1 cellular context compared by ENCODE assay signal in genomic region chr6:112027942-112028674, GRCh38.
A peak's percentile ranks its signal among the peaks of the same experiment; 100 is the strongest.
TF ChIP-seq lines count a peak whose summit lies in the region.

No MANE protein-coding gene starts in this region.

TF ChIP-seq in GM12878, 131 proteins besides CTCF, POLR2A, EP300 and RAD21:
- TF ChIP-seq IKZF2 (IDR thresholded peaks at IDR 0.05) (peak in 1 of 2 experiments; percentile 38; a peak in 1 of 4 replicates), CBFB (IDR thresholded peaks at IDR 0.05; ENCODE audit: low read depth) (peak; percentile 34; the same call in 1 of the 2 replicates), ZZZ3 (IDR thresholded peaks at IDR 0.05; ENCODE audit: control insufficient read depth, insufficient read length, low read depth) (no peak), ZBED1 (IDR thresholded peaks at IDR 0.05; ENCODE audit: borderline replicate concordance) (no peak), NFYA (IDR thresholded peaks at IDR 0.05; ENCODE audit: borderline replicate concordance, low read depth, low read length) (no peak), NFIC (IDR thresholded peaks at IDR 0.05; ENCODE audit: low read depth, low read length) (no peak; the same call in 1 of the 2 replicates), BCL3 (IDR thresholded peaks at IDR 0.05; ENCODE audit: borderline replicate concordance, insufficient read depth, low read depth, low read length, poor library complexity, severe bottlenecking) (no peak), ZBTB11 (CRISPR knock-in tag; IDR thresholded peaks at IDR 0.05) (no peak), CREB1 (IDR thresholded peaks at IDR 0.05; ENCODE audit: low read depth) (no peak), EZH2 (IDR thresholded peaks at IDR 0.05; ENCODE audit: borderline replicate concordance, control insufficient read depth, low read depth, low read length) (peak; percentile 64; the same call in 1 of the 2 replicates), IRF3 (IDR thresholded peaks at IDR 0.05) (no peak), SREBF1 (IDR thresholded peaks at IDR 0.05; ENCODE audit: low read length) (no peak), TARDBP (IDR thresholded peaks at IDR 0.05; ENCODE audit: borderline replicate concordance) (no peak), MEF2B (IDR thresholded peaks at IDR 0.05; ENCODE audit: partially characterized antibody, poor library complexity, severe bottlenecking) (no peak), ESRRA (IDR thresholded peaks at IDR 0.05; ENCODE audit: low read length) (no peak), BMI1 (IDR thresholded peaks at IDR 0.05; ENCODE audit: borderline replicate concordance) (no peak), SMARCA5 (IDR thresholded peaks at IDR 0.05) (no peak), NRF1 (conservative IDR thresholded peaks at IDR 0.05; ENCODE audit: low read depth, low read length) (no peak), CUX1 (IDR thresholded peaks at IDR 0.05; ENCODE audit: insufficient replicate concordance, low read depth, low read length) (no peak), POLR2AphosphoS2 (IDR thresholded peaks at IDR 0.05; ENCODE audit: low read depth, low read length) (no peak), SRF (IDR thresholded peaks at IDR 0.05; ENCODE audit: low read depth in 2 of 2, low read length in 2 of 2) (0 out of 4 replicates have a peak, but pooled peaks of 1 of the 2 experiments have one; percentile 5), RELA (IDR thresholded peaks at IDR 0.05; ENCODE audit: borderline replicate concordance, partially characterized antibody) (no peak), RUNX3 (IDR thresholded peaks at IDR 0.05; ENCODE audit: low read length) (peak; percentile 91), ZNF687 (IDR thresholded peaks at IDR 0.05) (no peak), NR2C2 (IDR thresholded peaks at IDR 0.05; ENCODE audit: borderline replicate concordance, control insufficient read depth, insufficient read length, low read depth) (no peak), ZNF592 (IDR thresholded peaks at IDR 0.05) (no peak), MLLT1 (IDR thresholded peaks at IDR 0.05) (0 out of 2 replicates have a peak, but pooled peaks have one; percentile 46), CHD2 (IDR thresholded peaks at IDR 0.05; ENCODE audit: borderline replicate concordance, low read depth, low read length) (no peak), KAT2A (conservative IDR thresholded peaks at IDR 0.05; ENCODE audit: control insufficient read depth, low read depth, low read length) (no peak), NR2F1 (conservative IDR thresholded peaks at IDR 0.05) (no peak), MYC (IDR thresholded peaks at IDR 0.05; ENCODE audit: insufficient read depth, insufficient read length, insufficient replicate concordance, low read length, severe bottlenecking) (no peak), SUPT20H (IDR thresholded peaks at IDR 0.05; ENCODE audit: borderline replicate concordance, control insufficient read depth, low read depth, low read length) (no peak), RAD51 (IDR thresholded peaks at IDR 0.05) (no peak), ZNF207 (IDR thresholded peaks at IDR 0.05; ENCODE audit: borderline replicate concordance) (no peak), HDAC2 (IDR thresholded peaks at IDR 0.05) (no peak), ZNF622 (IDR thresholded peaks at IDR 0.05) (no peak)
